1 cellular context compared by ENCODE assay signal in genomic region chr12:57520008-57520726, GRCh38.
TF ChIP-seq lines count a peak whose summit lies in the region.

Gene DDIT3, minus strand, starts transcription at chr12:57520514. Its CDS starts 3,108 bp downstream, at chr12:57517406.

TF ChIP-seq in HepG2, 621 proteins besides CTCF, POLR2A, EP300 and RAD21 (continued from another document and continues in another):
- peak; percentile 45; the same call in 1 of the 2 replicates for TF ChIP-seq ZFP90 (CRISPR knock-in tag; IDR thresholded peaks at IDR 0.05; ENCODE audit: borderline replicate concordance)
- TF ChIP-seq HNRNPLL (IDR thresholded peaks at IDR 0.05; ENCODE audit: low read depth, low read length, poor library complexity, severe bottlenecking), result peak; percentile 63
- TF ChIP-seq REPIN1 (CRISPR knock-in tag; IDR thresholded peaks at IDR 0.05; ENCODE audit: borderline replicate concordance, low read depth), result peak; percentile 79; the same call in 1 of the 2 replicates
- TF ChIP-seq THAP8 (CRISPR knock-in tag; IDR thresholded peaks at IDR 0.05; ENCODE audit: borderline replicate concordance), result no peak
- TF ChIP-seq KIAA2018 (CRISPR knock-in tag; IDR thresholded peaks at IDR 0.05; ENCODE audit: borderline replicate concordance), result no peak
- TF ChIP-seq ZMAT5 (CRISPR knock-in tag; IDR thresholded peaks at IDR 0.05; ENCODE audit: borderline replicate concordance, low read depth), result no peak
- TF ChIP-seq SP5 (CRISPR knock-in tag; IDR thresholded peaks at IDR 0.05; ENCODE audit: borderline replicate concordance, low read depth), result no peak; the same call in 1 of the 2 replicates
- TF ChIP-seq IKZF5 (CRISPR knock-in tag; IDR thresholded peaks at IDR 0.05), result peak; percentile 37; the same call in 1 of the 2 replicates
- TF ChIP-seq PHB2 (IDR thresholded peaks at IDR 0.05; ENCODE audit: partially characterized antibody), result no peak
- TF ChIP-seq ZFYVE20 (CRISPR knock-in tag; IDR thresholded peaks at IDR 0.05; ENCODE audit: borderline replicate concordance, low read depth), result no peak
- no peak for TF ChIP-seq ZNF17 (CRISPR knock-in tag; IDR thresholded peaks at IDR 0.05)
- TF ChIP-seq RORA (CRISPR knock-in tag; IDR thresholded peaks at IDR 0.05), result no peak; the same call in 1 of the 2 replicates
- TF ChIP-seq MTA1 (CRISPR knock-in tag; IDR thresholded peaks at IDR 0.05; ENCODE audit: borderline replicate concordance), result no peak
- 0 out of 2 replicates have a peak, but pooled peaks have one; percentile 16 for TF ChIP-seq ZNF577 (CRISPR knock-in tag; IDR thresholded peaks at IDR 0.05; ENCODE audit: borderline replicate concordance, low read depth)
- TF ChIP-seq ZGPAT (CRISPR knock-in tag; IDR thresholded peaks at IDR 0.05), result 0 out of 2 replicates have a peak, but pooled peaks have one; percentile 16
- TF ChIP-seq CSRNP1 (CRISPR knock-in tag; IDR thresholded peaks at IDR 0.05), result no peak
- TF ChIP-seq ZNF570 (CRISPR knock-in tag; IDR thresholded peaks at IDR 0.05; ENCODE audit: borderline replicate concordance), result no peak
- no peak for TF ChIP-seq MAFG (CRISPR knock-in tag; IDR thresholded peaks at IDR 0.05)
- no peak for TF ChIP-seq XRCC5 (optimal IDR thresholded peaks at IDR 0.05; ENCODE audit: low read length)
- peak; percentile 76; the same call in 1 of the 2 replicates for TF ChIP-seq ZNF12 (CRISPR knock-in tag; IDR thresholded peaks at IDR 0.05)
- no peak for TF ChIP-seq ARHGAP35 (CRISPR knock-in tag; IDR thresholded peaks at IDR 0.05; ENCODE audit: borderline replicate concordance)
- no peak for TF ChIP-seq SOX13 (IDR thresholded peaks at IDR 0.05)
- 0 out of 4 replicates have a peak, but pooled peaks of 1 of the 2 experiments have one; percentile 11 for TF ChIP-seq SOX13 (CRISPR knock-in tag; conservative IDR thresholded peaks at IDR 0.05 in 1 of 2, IDR thresholded peaks at IDR 0.05 in 1 of 2)
- no peak for TF ChIP-seq FOXK2 (IDR thresholded peaks at IDR 0.05)
- no peak for TF ChIP-seq ZMAT3 (CRISPR knock-in tag; conservative IDR thresholded peaks at IDR 0.05)
- no peak for TF ChIP-seq SETDB1 (CRISPR knock-in tag; IDR thresholded peaks at IDR 0.05; ENCODE audit: borderline replicate concordance)
- TF ChIP-seq ZNF878 (CRISPR knock-in tag; IDR thresholded peaks at IDR 0.05), result no peak
- TF ChIP-seq TRIM22 (IDR thresholded peaks at IDR 0.05), result no peak
- TF ChIP-seq ZBTB37 (CRISPR knock-in tag; IDR thresholded peaks at IDR 0.05), result no peak; the same call in 1 of the 2 replicates
- no peak; the same call in 1 of the 2 replicates for TF ChIP-seq RERE (CRISPR knock-in tag; IDR thresholded peaks at IDR 0.05; ENCODE audit: low read depth)
- no peak for TF ChIP-seq ZNF709 (CRISPR knock-in tag; IDR thresholded peaks at IDR 0.05)
- TF ChIP-seq SAFB2 (CRISPR knock-in tag; IDR thresholded peaks at IDR 0.05; ENCODE audit: borderline replicate concordance, low read depth), result no peak; the same call in 1 of the 2 replicates
- peak; percentile 57; the same call in 1 of the 2 replicates for TF ChIP-seq ETV5 (CRISPR knock-in tag; IDR thresholded peaks at IDR 0.05; ENCODE audit: borderline replicate concordance)
- no peak for TF ChIP-seq ATRX (CRISPR knock-in tag; IDR thresholded peaks at IDR 0.05; ENCODE audit: borderline replicate concordance)
- TF ChIP-seq ZNF549 (CRISPR knock-in tag; IDR thresholded peaks at IDR 0.05), result no peak
- TF ChIP-seq ATF1 (CRISPR knock-in tag; IDR thresholded peaks at IDR 0.05), result peak; percentile 71
- TF ChIP-seq ZNF44 (CRISPR knock-in tag; IDR thresholded peaks at IDR 0.05), result 0 out of 2 replicates have a peak, but pooled peaks have one; percentile 27
